ENCODE assay signal across 8 cellular contexts in the genomic region with DNA sequence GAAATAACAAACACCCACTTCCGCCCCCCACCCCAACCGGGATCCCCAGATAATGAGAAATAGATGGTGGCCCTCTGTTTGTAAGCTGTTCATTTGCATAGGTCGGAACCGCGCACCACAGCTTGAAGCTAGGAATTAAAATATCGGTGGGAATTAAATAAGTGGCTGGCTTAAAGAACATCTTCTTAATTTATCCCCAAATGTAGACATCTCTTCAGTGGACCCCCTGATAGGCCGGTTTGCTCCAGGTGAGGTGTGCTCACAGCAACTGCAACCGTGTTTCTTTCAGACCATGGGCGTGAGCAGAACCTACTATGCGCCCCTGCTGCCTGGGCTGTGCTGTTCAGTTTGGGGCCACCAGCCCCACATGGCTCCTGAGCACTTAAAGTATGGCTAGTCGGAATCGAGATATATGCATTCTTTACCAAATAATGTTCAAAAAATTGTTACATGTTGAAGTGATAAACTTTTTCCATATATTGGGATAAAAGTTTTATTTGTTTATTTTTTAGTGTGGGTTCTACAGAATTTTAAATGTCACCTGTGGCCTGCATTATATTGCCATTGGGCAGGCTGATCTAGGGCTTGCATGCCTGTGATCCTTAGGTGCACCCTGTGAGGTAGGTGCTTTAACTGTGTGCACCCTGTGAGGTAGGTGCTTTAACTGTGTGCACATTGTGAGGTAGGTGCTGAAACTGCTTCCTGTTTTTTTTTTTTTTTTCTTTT. TPM values are rescaled to one million over a fixed set of nuclear protein-coding genes. Genes with fewer than 3 reads are reported as not detected.
DNase-seq lines count a peak whose midpoint lies in the region; ATAC-seq, FAIRE-seq and TF ChIP-seq lines count a peak whose summit lies in the region.

No MANE protein-coding gene starts in this region.

- H2AFZ ChIP-seq in mammary epithelial cell (ENCODE audit: low read depth, low read length), result peak overlapping the region; percentile 94

- no peaks in the 10 kb centered on the region for H4K20me1 ChIP-seq in mammary epithelial cell (ENCODE audit: insufficient read depth, low read length)

- dilution Hi-C loops in mammary epithelial cell (cut with HindIII; ENCODE audit: low sequenced_read_pairs), result no loop called here

- peak; percentile 16 for TF ChIP-seq CTCF in GM06990 (IDR thresholded peaks at IDR 0.05; ENCODE audit: insufficient read depth, low read length, poor library complexity, severe bottlenecking)
- TF ChIP-seq CTCF in mammary epithelial cell (conservative IDR thresholded peaks at IDR 0.05 in 1 of 2, IDR thresholded peaks at IDR 0.05 in 1 of 2; ENCODE audit: extremely low read depth in 1 of 2, insufficient read depth in 1 of 2, low read depth in 1 of 2, low read length in 2 of 2), result no peak

- H3K4me3 ChIP-seq in GM06990 (replicated peaks; ENCODE audit: low read depth, low read length) (peak overlapping the region; percentile 87), mammary epithelial cell (replicated peaks in 1 of 3; ENCODE audit: insufficient read depth in 1 of 3, low read depth in 2 of 3, low read length in 3 of 3) (peak overlapping the region; percentile 66 to 75 (median 75)), mesodermal cell (ENCODE audit: extremely low read depth, insufficient read depth, low read length, poor library complexity, severe bottlenecking) (peak overlapping the region; percentile 83)

- no peak for FAIRE-seq in RCC 7860 (lab: Jason Lieb, UNC)

- in situ Hi-C loops in mammary epithelial cell (cut with MboI; ENCODE audit: low sequenced_read_pairs in 2 of 2), result no loop called here
- in situ Hi-C loops in ACHN (cut with HindIII; ENCODE audit: low pct_ligation_motif_present, low pct_unique_long_range_greater_than_20kb, low sequenced_read_pairs), result no loop called here

- peaks cover 40% of the 10 kb centered on the region for H3K79me2 ChIP-seq in mammary epithelial cell (ENCODE audit: insufficient read depth, low read length)

- H3K27me3 ChIP-seq in GM06990 (replicated peaks; ENCODE audit: control insufficient read depth, insufficient read depth, low read length) (no peaks in the 10 kb centered on the region), mammary epithelial cell (ENCODE audit: insufficient read depth, low read length) (no peaks in the 10 kb centered on the region)

- DNase-seq in GM06990 (ENCODE audit: extremely low read depth, insufficient read length) (no peak), NCI-H526 (lab: John Stamatoyannopoulos, UW) (peak; percentile 73 to 83), mammary epithelial cell (no peak), NCI-H2107 (lab: John Stamatoyannopoulos, UW) (no peak), RCC 7860 (ENCODE audit: low spot score) (no peak), ACHN (no peak)

- H3K4me1 ChIP-seq in mammary epithelial cell (ENCODE audit: insufficient read depth, low read length) (peaks cover 12% of the 10 kb centered on the region), mesodermal cell (ENCODE audit: control insufficient read depth, insufficient read depth, low read length, poor library complexity, severe bottlenecking) (peaks cover 4% of the 10 kb centered on the region)

- H3K27ac ChIP-seq in mammary epithelial cell (ENCODE audit: insufficient read depth, low read depth, low read length) (peak overlapping the region; percentile 84), mesodermal cell (ENCODE audit: low read depth, low read length, severe bottlenecking) (peak overlapping the region; percentile 83)

- WGBS in mammary epithelial cell (ENCODE audit: low coverage, missing lambda C conversion rate), result 31% methylated on average over 11 of the region's 12 CpGs
- WGBS in mesodermal cell (ENCODE audit: insufficient coverage in 2 of 2), 2 experiments, result 44 to 48% methylated on average over 3 of the region's 12 CpGs

- H3K9me3 ChIP-seq in mammary epithelial cell (replicated peaks; ENCODE audit: insufficient read depth, low read length) (no peaks in the 10 kb centered on the region), mesodermal cell (ENCODE audit: control insufficient read depth, low read length) (no peaks in the 10 kb centered on the region)

- ATAC-seq in GM21515 (IDR thresholded peaks at IDR 0.05; ENCODE audit: unreplicated experiment), result peak; percentile 24

- peak overlapping the region; percentile 87 for H3K4me2 ChIP-seq in mammary epithelial cell (ENCODE audit: insufficient read depth, low read depth, low read length)

- intact Hi-C loops in mammary epithelial cell (cut with micrococcal nuclease), result loop anchor here (5.0 to 10.0 kb wide), 3 partner anchors 109 to 367 kb away; no protein-coding TSS in a partner anchor

- CTCF ChIA-PET in mammary epithelial cell (lab: Charles Lee; ENCODE audit: low non-redundant PET), result interaction anchor here (0.5 kb wide), 1 partner anchor 299 kb away, joined by 3 read pairs; no protein-coding TSS in a partner anchor

- TSS peak; percentile 65 for BruUV-seq in mammary epithelial cell (replicated peaks; lab: Mats Ljungman, UMichigan)

- peak overlapping the region; percentile 82 for H3K9ac ChIP-seq in mammary epithelial cell (ENCODE audit: insufficient read depth, low read length)

- H3K36me3 ChIP-seq in GM06990 (ENCODE audit: control insufficient read depth, insufficient read depth, low read length) (no peaks in the 10 kb centered on the region), mammary epithelial cell (ENCODE audit: insufficient read depth, low read length) (no peaks in the 10 kb centered on the region), mesodermal cell (ENCODE audit: control insufficient read depth, insufficient read depth, low read length) (peaks cover 15% of the 10 kb centered on the region)

RNA-seq across cellular contexts. Expression of a gene that starts 0.8 kb away (rescaled TPM):
- 10 to 100 TPM; 48.4 to 56.0 TPM for total RNA-seq in mammary epithelial cell
- 17.1 TPM for polyA plus RNA-seq in mammary epithelial cell
- polyA minus RNA-seq in mammary epithelial cell, result 185 TPM
- 38.8 TPM for polyA plus RNA-seq in mesodermal cell (2013, experiment 1 of 2)
- polyA plus RNA-seq in mesodermal cell (2013, experiment 2 of 2), result 41.5 TPM

Comparison
In these comparisons a context has a peak if more than half of its experiments do, and no peak if none do; other contexts are left out.
1. DNase-seq: peak in NCI-H526 (2 of 2); none in GM06990 (single experiment), mammary epithelial cell (single experiment), NCI-H2107 (single experiment), RCC 7860 (single experiment) and ACHN (single experiment).
2. Peak in every context shown above with its lines, with median percentiles within 50 percentile points of each other: H3K4me3 ChIP-seq.